In genomic region chr12:108563135-108563803, GRCh38 we compare ENCODE assay signal across 8 cellular contexts. TPM values are rescaled to one million over a fixed set of nuclear protein-coding genes. Genes with fewer than 3 reads are reported as not detected.
DNase-seq lines count a peak whose midpoint lies in the region; ATAC-seq and TF ChIP-seq lines count a peak whose summit lies in the region.

No MANE protein-coding gene starts in this region.

- H3K27ac Mint-ChIP-seq in activated T-helper 17 cell treated with anti-CD3 and anti-CD28 coated beads, Interleukin-2, amount 50 U/mL, for 72 hours, result peak overlapping the region; percentile 90
- peak overlapping the region; percentile 89 for H3K27ac Mint-ChIP-seq in nephron progenitor cell

- H3K9me3 Mint-ChIP-seq in activated T-helper 17 cell treated with anti-CD3 and anti-CD28 coated beads, Interleukin-2, amount 50 U/mL, for 72 hours, result no peaks in the 10 kb centered on the region
- H3K9me3 Mint-ChIP-seq in nephron progenitor cell, result no peaks in the 10 kb centered on the region

- peak; percentile 39 for ATAC-seq in GM21576 (IDR thresholded peaks at IDR 0.05; ENCODE audit: unreplicated experiment)
- ATAC-seq in activated T-helper 17 cell treated with anti-CD3 and anti-CD28 coated beads, Interleukin-2, amount 50 U/mL, for 72 hours (replicated peaks), result peak; percentile 51
- ATAC-seq in stimulated activated naive CD8-positive, alpha-beta T cell treated with anti-CD3 and anti-CD28 coated beads, Interleukin-15, Interleukin-2, amounts not matched to agents 100 U/mL and 50 U/mL, for 24 hours, result peak; percentile 71

- TF ChIP-seq CTCF in fibroblast of pulmonary artery (IDR thresholded peaks at IDR 0.05; ENCODE audit: low read length, missing control alignments) (peak; percentile 97), nephron progenitor cell (IDR thresholded peaks at IDR 0.05) (peak; percentile 66)

- H3K36me3 Mint-ChIP-seq in activated T-helper 17 cell treated with anti-CD3 and anti-CD28 coated beads, Interleukin-2, amount 50 U/mL, for 72 hours (ENCODE audit: low read depth), result peaks cover 86% of the 10 kb centered on the region
- H3K36me3 Mint-ChIP-seq in nephron progenitor cell (ENCODE audit: low read depth), result peaks cover 21% of the 10 kb centered on the region

- no peaks in the 10 kb centered on the region for H3K27me3 Mint-ChIP-seq in activated T-helper 17 cell treated with anti-CD3 and anti-CD28 coated beads, Interleukin-2, amount 50 U/mL, for 72 hours
- H3K27me3 Mint-ChIP-seq in nephron progenitor cell (ENCODE audit: low read depth, poor library complexity), result peaks cover 3% of the 10 kb centered on the region

- peak; percentile 77 for DNase-seq in COR-L47 (lab: John Stamatoyannopoulos, UW)
- DNase-seq in LHCN-M2 (ENCODE audit: low read depth), result peak; percentile 89
- peak; percentile 87 for DNase-seq in RPMI7951 (ENCODE audit: low read depth)
- DNase-seq in fibroblast of pulmonary artery (ENCODE audit: low read depth), result peak; percentile 90
- peak; percentile 74 for DNase-seq in nephron progenitor cell
- peak; percentile 87 for DNase-seq in stimulated activated naive CD8-positive, alpha-beta T cell treated with anti-CD3 and anti-CD28 coated beads, Interleukin-15, Interleukin-2, amounts not matched to agents 100 U/mL and 50 U/mL, for 24 hours

- H3K4me3 ChIP-seq in fibroblast of pulmonary artery (replicated peaks; ENCODE audit: low read depth, low read length), result peak overlapping the region; percentile 92

- peaks cover 33% of the 10 kb centered on the region for H3K4me1 Mint-ChIP-seq in activated T-helper 17 cell treated with anti-CD3 and anti-CD28 coated beads, Interleukin-2, amount 50 U/mL, for 72 hours
- H3K4me1 Mint-ChIP-seq in nephron progenitor cell, result peaks cover 29% of the 10 kb centered on the region

- H3K4me3 Mint-ChIP-seq in activated T-helper 17 cell treated with anti-CD3 and anti-CD28 coated beads, Interleukin-2, amount 50 U/mL, for 72 hours, result peak overlapping the region; percentile 93
- peak overlapping the region; percentile 100 for H3K4me3 Mint-ChIP-seq in nephron progenitor cell

RNA-seq across cellular contexts. Expression of gene ISCU, which starts 0.9 kb away (rescaled TPM):
- 122 and 132 TPM in 2 replicates for total RNA-seq in LHCN-M2 (2014; rRNA removed)
- polyA plus RNA-seq in LHCN-M2 (2012), result 104 TPM
- 120 and 127 TPM in 2 replicates for total RNA-seq in RPMI7951 (2014; rRNA removed; shearing (Covaris generic))
- 10 to 100 TPM; 93.3 to 98.7 TPM for total RNA-seq in activated T-helper 17 cell treated with anti-CD3 and anti-CD28 coated beads, Interleukin-2, amount 50 U/mL, for 72 hours

RNA-seq across cellular contexts. Expression of gene SART3, which starts 2.3 kb away (rescaled TPM):
- total RNA-seq in LHCN-M2 (2014; rRNA removed), result 52.6 and 57.4 TPM in 2 replicates
- polyA plus RNA-seq in LHCN-M2 (2012), result 24.5 TPM
- 32.5 and 37.6 TPM in 2 replicates for total RNA-seq in RPMI7951 (2014; rRNA removed; shearing (Covaris generic))
- 10 to 100 TPM; 85.0 to 98.6 TPM for total RNA-seq in activated T-helper 17 cell treated with anti-CD3 and anti-CD28 coated beads, Interleukin-2, amount 50 U/mL, for 72 hours

RNA-seq across cellular contexts. Expression of gene TMEM119, which starts 34.6 kb away (rescaled TPM):
- total RNA-seq in LHCN-M2 (2014; rRNA removed), result 0.80 and 1.9 TPM in 2 replicates
- polyA plus RNA-seq in LHCN-M2 (2012), result 15.5 TPM
- 173 and 232 TPM in 2 replicates for total RNA-seq in RPMI7951 (2014; rRNA removed; shearing (Covaris generic))
- under 1 TPM; 0.24 to 0.71 TPM for total RNA-seq in activated T-helper 17 cell treated with anti-CD3 and anti-CD28 coated beads, Interleukin-2, amount 50 U/mL, for 72 hours

RNA-seq across cellular contexts. Expression of gene FICD, which starts 48.2 kb away (rescaled TPM):
- total RNA-seq in LHCN-M2 (2014; rRNA removed), result 7.0 and 7.9 TPM in 2 replicates
- polyA plus RNA-seq in LHCN-M2 (2012), result 5.4 TPM
- total RNA-seq in RPMI7951 (2014; rRNA removed; shearing (Covaris generic)), result 3.5 and 3.6 TPM in 2 replicates
- 1 to 10 TPM; 2.9 to 3.6 TPM for total RNA-seq in activated T-helper 17 cell treated with anti-CD3 and anti-CD28 coated beads, Interleukin-2, amount 50 U/mL, for 72 hours

Comparison
In these comparisons a context has a peak if more than half of its experiments do, and no peak if none do; other contexts are left out.
1. Peak in every context shown above with its lines: DNase-seq, ATAC-seq and H3K4me3 ChIP-seq.
2. RNA of gene TMEM119, which starts 34.6 kb away (total RNA-seq): 173 to 232 TPM in RPMI7951; 0.80 to 1.9 TPM in LHCN-M2 and 0.24 to 0.71 TPM in activated T-helper 17 cell treated with anti-CD3 and anti-CD28 coated beads, Interleukin-2, amount 50 U/mL, for 72 hours; every median in the first group is over 10 times any median in the second.